8 cellular contexts compared by ENCODE assay signal in genomic region chr14:90397401-90398314, GRCh38. TPM values are rescaled to one million over a fixed set of nuclear protein-coding genes. Genes with fewer than 3 reads are reported as not detected.
A peak's percentile ranks its signal among the peaks of the same experiment; 100 is the strongest.
DNase-seq lines count a peak whose midpoint lies in the region; ATAC-seq and TF ChIP-seq lines count a peak whose summit lies in the region.

No MANE protein-coding gene starts in this region.

- H3K4me1 ChIP-seq in ACC112 (ENCODE audit: control insufficient read depth, insufficient read depth, low read length, unreplicated experiment) (peaks cover 13% of the 10 kb centered on the region), PC-9 (replicated peaks; ENCODE audit: insufficient read depth) (peaks cover 16% of the 10 kb centered on the region), subcutaneous abdominal adipose tissue (ENCODE audit: control insufficient read depth in 5 of 5, insufficient read depth in 5 of 5, low read length in 5 of 5) (peaks cover 6 to 48% (median 47%) of the 10 kb centered on the region in 5 donors)

- CTCF ChIA-PET in PC-9 (lab: Charles Lee), result interaction anchor here (0.7 kb wide), 1 partner anchor 108 kb away, joined by 4 read pairs; no protein-coding TSS in a partner anchor

- no peaks in the 10 kb centered on the region for H3K9me3 ChIP-seq in PC-9 (ENCODE audit: insufficient read depth, low read depth)
- no peaks in the 10 kb centered on the region for H3K9me3 ChIP-seq in neural cell (ENCODE audit: low read length)
- H3K9me3 ChIP-seq in subcutaneous abdominal adipose tissue (ENCODE audit: control insufficient read depth in 5 of 5, low read length in 5 of 5), result no peaks in the 10 kb centered on the region

- TF ChIP-seq CTCF in PC-9 (conservative IDR thresholded peaks at IDR 0.05) (no peak), fibroblast of the aortic adventitia (IDR thresholded peaks at IDR 0.05; ENCODE audit: insufficient read depth, low read length) (no peak), neural cell (IDR thresholded peaks at IDR 0.05; ENCODE audit: poor library complexity, severe bottlenecking) (no peak)

- H3K36me3 Mint-ChIP-seq in activated T-helper 17 cell treated with anti-CD3 and anti-CD28 coated beads, Interleukin-2, amount 50 U/mL, for 72 hours (ENCODE audit: low read depth), result peaks cover 61% of the 10 kb centered on the region

- H3F3A ChIP-seq in PC-9 (ENCODE audit: insufficient read depth, low read depth) (no peaks in the 10 kb centered on the region), neural cell (ENCODE audit: insufficient read depth, low read length, poor library complexity, severe bottlenecking) (no peaks in the 10 kb centered on the region)

- H3K4me2 ChIP-seq in PC-9, result peak overlapping the region; percentile 88
- H3K4me2 ChIP-seq in neural cell (ENCODE audit: low read length), result no peak overlapping the region

- no peaks in the 10 kb centered on the region for H3K27me3 ChIP-seq in ACC112 (ENCODE audit: insufficient read depth, low read length)
- H3K27me3 ChIP-seq in PC-9 (ENCODE audit: insufficient read depth, low read depth), result no peaks in the 10 kb centered on the region
- no peaks in the 10 kb centered on the region for H3K27me3 ChIP-seq in neural cell (ENCODE audit: insufficient read depth, low read depth, low read length)
- H3K27me3 ChIP-seq in subcutaneous abdominal adipose tissue (ENCODE audit: control insufficient read depth in 5 of 5, insufficient read depth in 4 of 5, low read length in 5 of 5), result no peaks in the 10 kb centered on the region

- DNase-seq in PC-9 (peak in 1 of 2 experiments; percentile 15), fibroblast of the aortic adventitia (ENCODE audit: low read depth) (no peak)

- H3K27me3 Mint-ChIP-seq in activated T-helper 17 cell treated with anti-CD3 and anti-CD28 coated beads, Interleukin-2, amount 50 U/mL, for 72 hours, result no peaks in the 10 kb centered on the region

- H2AFZ ChIP-seq in ACC112 (ENCODE audit: low read length, unreplicated experiment) (peak overlapping the region; percentile 34), PC-9 (peak overlapping the region; percentile 56; the same call in 1 of the 2 replicates), neural cell (ENCODE audit: low read depth, low read length) (peak overlapping the region; percentile 41)

- H3K27ac ChIP-seq in ACC112 (ENCODE audit: low read depth, low read length) (no peak overlapping the region), PC-9 (no peak overlapping the region), neural cell (ENCODE audit: low read length) (peak overlapping the region; percentile 86), subcutaneous abdominal adipose tissue (ENCODE audit: low read depth, low read length) (peak overlapping the region; percentile 80)

- peak overlapping the region; percentile 92 for H3K9ac ChIP-seq in neural cell (ENCODE audit: low read length)
- peak overlapping the region in 4 of 5 donors; percentile 39 to 88 (median 87) for H3K9ac ChIP-seq in subcutaneous abdominal adipose tissue (ENCODE audit: low read length in 5 of 5)

- no peaks in the 10 kb centered on the region for H3K9me3 Mint-ChIP-seq in activated T-helper 17 cell treated with anti-CD3 and anti-CD28 coated beads, Interleukin-2, amount 50 U/mL, for 72 hours

- H3K9me2 ChIP-seq in PC-9 (ENCODE audit: insufficient read depth) (no peaks in the 10 kb centered on the region), neural cell (ENCODE audit: insufficient read depth, low read length) (no peaks in the 10 kb centered on the region)

- no peak for TF ChIP-seq EP300 in neural cell (conservative IDR thresholded peaks at IDR 0.05; ENCODE audit: poor library complexity, severe bottlenecking)

- H4K20me1 ChIP-seq in PC-9 (ENCODE audit: insufficient read depth) (peaks cover 15% of the 10 kb centered on the region; the same call in 1 of the 2 replicates), neural cell (ENCODE audit: insufficient read depth) (peaks cover 9% of the 10 kb centered on the region)

- intact Hi-C loops in PC-9 (cut with micrococcal nuclease; ENCODE audit: unreplicated experiment), result loop anchor here (1.0 to 10.0 kb wide), 5 partner anchors 14 to 227 kb away; partner anchors contain the start of gene NRDE2

- ATAC-seq in GM18511 (IDR thresholded peaks at IDR 0.05; ENCODE audit: unreplicated experiment), result peak; percentile 36
- ATAC-seq in HG03103 (IDR thresholded peaks at IDR 0.05; ENCODE audit: low read depth, unreplicated experiment), result peak; percentile 31
- peak; percentile 27 for ATAC-seq in activated T-helper 17 cell treated with anti-CD3 and anti-CD28 coated beads, Interleukin-2, amount 50 U/mL, for 72 hours (replicated peaks)

- peaks cover 20% of the 10 kb centered on the region for H3K36me3 ChIP-seq in ACC112 (ENCODE audit: insufficient read depth, low read length)
- H3K36me3 ChIP-seq in PC-9 (ENCODE audit: low read depth), result peaks cover 19% of the 10 kb centered on the region; the same call in 1 of the 2 replicates
- no peaks in the 10 kb centered on the region for H3K36me3 ChIP-seq in neural cell (ENCODE audit: insufficient read depth, low read length)
- peaks cover 9 to 27% (median 21%) of the 10 kb centered on the region in 5 donors for H3K36me3 ChIP-seq in subcutaneous abdominal adipose tissue (ENCODE audit: control insufficient read depth in 5 of 5, insufficient read depth in 5 of 5, low read length in 5 of 5)

- BruUV-seq in PC-9 (replicated peaks; lab: Mats Ljungman, UMichigan), result no TSS peak

- peaks cover 32% of the 10 kb centered on the region for H3K4me1 Mint-ChIP-seq in activated T-helper 17 cell treated with anti-CD3 and anti-CD28 coated beads, Interleukin-2, amount 50 U/mL, for 72 hours

- POLR2A ChIA-PET in PC-9 (lab: Charles Lee; ENCODE audit: unreplicated experiment), result interaction anchor here (0.6 kb wide), 1 partner anchor 299 kb away, joined by 3 read pairs; no protein-coding TSS in a partner anchor

- peak overlapping the region; percentile 92 for H3K4me3 Mint-ChIP-seq in activated T-helper 17 cell treated with anti-CD3 and anti-CD28 coated beads, Interleukin-2, amount 50 U/mL, for 72 hours

- TF ChIP-seq RAD21 in neural cell (conservative IDR thresholded peaks at IDR 0.05), result no peak

- H3K79me2 ChIP-seq in ACC112 (ENCODE audit: control insufficient read depth, insufficient read depth, low read length, unreplicated experiment) (peaks cover 51% of the 10 kb centered on the region), PC-9 (ENCODE audit: low read depth) (peaks cover 32% of the 10 kb centered on the region), neural cell (replicated peaks; ENCODE audit: insufficient read depth, low read length) (peaks cover 32% of the 10 kb centered on the region)

- H3K27ac Mint-ChIP-seq in activated T-helper 17 cell treated with anti-CD3 and anti-CD28 coated beads, Interleukin-2, amount 50 U/mL, for 72 hours, result peak overlapping the region; percentile 95

- H3K4me3 ChIP-seq in ACC112 (ENCODE audit: low read depth, low read length), result peak overlapping the region; percentile 99
- peak overlapping the region; percentile 86 for H3K4me3 ChIP-seq in PC-9
- H3K4me3 ChIP-seq in fibroblast of the aortic adventitia (ENCODE audit: low read depth, low read length), result peak overlapping the region; percentile 97
- H3K4me3 ChIP-seq in neural cell (ENCODE audit: low read length), result peak overlapping the region; percentile 92
- peak overlapping the region; percentile 79 to 99 (median 93) for H3K4me3 ChIP-seq in subcutaneous abdominal adipose tissue (ENCODE audit: low read depth in 1 of 5, low read length in 5 of 5)

TF ChIP-seq in neural cell, 6 proteins besides CTCF, POLR2A, EP300 and RAD21:
- TF ChIP-seq POLR2AphosphoS5 (IDR thresholded peaks at IDR 0.05), result peak; percentile 27
- no peak for TF ChIP-seq MXI1 (conservative IDR thresholded peaks at IDR 0.05; ENCODE audit: poor library complexity, severe bottlenecking)

RNA-seq across cellular contexts. Expression of gene CALM1, which starts 0.8 kb away (rescaled TPM):
- total RNA-seq in PC-9 (2021) (103 and 122 TPM in 2 replicates), fibroblast of the aortic adventitia (ENCODE audit: low replicate concordance) (342 and 589 TPM in 2 replicates)
- total RNA-seq in activated T-helper 17 cell treated with anti-CD3 and anti-CD28 coated beads, Interleukin-2, amount 50 U/mL, for 72 hours, result 100 to 1,000 TPM; 594 to 651 TPM
- 282 and 373 TPM in 2 replicates for polyA plus RNA-seq in neural cell
- 275 and 313 TPM in 2 replicates for polyA minus RNA-seq in neural cell

Comparison
In these comparisons a context has a peak if more than half of its experiments do, and no peak if none do; other contexts are left out.
1. H3K27ac ChIP-seq: peak in neural cell (single experiment) and subcutaneous abdominal adipose tissue (single experiment); none in ACC112 (single experiment) and PC-9 (single experiment).
2. Peak in every context shown above with its lines, with median percentiles within 50 percentile points of each other: H2AFZ ChIP-seq, H3K4me3 ChIP-seq and ATAC-seq.